9 cellular contexts compared by ENCODE assay signal in genomic region chr13:67416047-67416925, GRCh38.
DNase-seq lines count a peak whose midpoint lies in the region; ATAC-seq and TF ChIP-seq lines count a peak whose summit lies in the region.
"Had no signal": no experiment of that assay in that cellular context is flagged by ENCODE, and none has a peak within 500 bp of the region (broad histone marks: within the 10 kb centered on the region; RNA-seq: fewer than 3 reads in every experiment).

No MANE protein-coding gene starts in this region.

- H3K4me2 ChIP-seq in mesenchymal stem cell (ENCODE audit: low read length, poor library complexity, severe bottlenecking): no peak overlapping the region

- H3K79me1 ChIP-seq in mesenchymal stem cell (replicated peaks; ENCODE audit: low read length, poor library complexity, severe bottlenecking): no peaks in the 10 kb centered on the region

- no peak overlapping the region for H2BK5ac ChIP-seq in mesenchymal stem cell (ENCODE audit: low read depth, low read length, poor library complexity, severe bottlenecking)

- H3K18ac ChIP-seq in mesenchymal stem cell (ENCODE audit: low read depth in 1 of 2, low read length in 2 of 2): no peak overlapping the region

- no peak overlapping the region for H2AK5ac ChIP-seq in mesenchymal stem cell (ENCODE audit: low read length, severe bottlenecking)

- no peak overlapping the region for H3K27ac ChIP-seq in mesenchymal stem cell (ENCODE audit: low read length, poor library complexity, severe bottlenecking)

- H3K4me3 ChIP-seq in astrocyte of the cerebellum (ENCODE audit: low read depth, low read length) (no peak overlapping the region), mesenchymal stem cell (ENCODE audit: insufficient read depth in 1 of 2, low read depth in 1 of 2, low read length in 2 of 2) (no peak overlapping the region)

- H4K91ac ChIP-seq in mesenchymal stem cell (ENCODE audit: low read length): no peak overlapping the region

- ATAC-seq in HG03442 (IDR thresholded peaks at IDR 0.05; ENCODE audit: unreplicated experiment) (peak; percentile 80), GM18861 (IDR thresholded peaks at IDR 0.05; ENCODE audit: unreplicated experiment) (no peak)

- no peaks in the 10 kb centered on the region for H3K9me3 ChIP-seq in mesenchymal stem cell (ENCODE audit: control insufficient read depth, low read length)

- 51% methylated on average over 8 of the region's 9 CpGs for WGBS in mesenchymal stem cell

- no peaks in the 10 kb centered on the region for H3K4me1 ChIP-seq in mesenchymal stem cell (ENCODE audit: control insufficient read depth, insufficient read depth, low read depth, low read length)

- no peak overlapping the region for H2BK15ac ChIP-seq in mesenchymal stem cell (ENCODE audit: low read depth, poor library complexity, severe bottlenecking)

- DNase-seq in NCI-H2227 (lab: John Stamatoyannopoulos, UW; ENCODE audit: unreplicated experiment) (peak; percentile 4), NCI-H2227 treated with DMSO at 0.1 percent for 48 hours (lab: John Stamatoyannopoulos, UW) (no peak), astrocyte of the cerebellum (ENCODE audit: low read depth) (no peak), mesenchymal stem cell (peak; percentile 38), NCI-H1048 (lab: John Stamatoyannopoulos, UW) (no peak)
- no peak for DNase-seq in central memory CD4-positive, alpha-beta T cell
- DNase-seq: CD4-positive, CD25-positive, alpha-beta regulatory T cell had no signal

- H3K23ac ChIP-seq in mesenchymal stem cell (ENCODE audit: low read length in 2 of 2): no peak overlapping the region

- in situ Hi-C loops in astrocyte of the cerebellum (cut with HindIII; ENCODE audit: low sequenced_read_pairs): no loop called here

- no peak overlapping the region for H2BK12ac ChIP-seq in mesenchymal stem cell (ENCODE audit: low read length in 2 of 2)

- H4K8ac ChIP-seq in mesenchymal stem cell (ENCODE audit: low read length): no peak overlapping the region

- no peak overlapping the region for H2BK120ac ChIP-seq in mesenchymal stem cell (ENCODE audit: low read depth, low read length)

- H3K14ac ChIP-seq in mesenchymal stem cell (ENCODE audit: low read length in 2 of 2): no peak overlapping the region

- H3K4ac ChIP-seq in mesenchymal stem cell (ENCODE audit: low read depth in 1 of 2, low read length in 2 of 2): no peak overlapping the region

- H3K36me3 ChIP-seq in mesenchymal stem cell (ENCODE audit: control insufficient read depth in 1 of 2, insufficient read depth in 2 of 2, low read depth in 1 of 2, low read length in 2 of 2): no peaks in the 10 kb centered on the region

- TF ChIP-seq CTCF in astrocyte of the cerebellum (IDR thresholded peaks at IDR 0.05; ENCODE audit: low read depth, low read length, missing control alignments): peak; percentile 70

- no peak overlapping the region for H3K9ac ChIP-seq in mesenchymal stem cell (ENCODE audit: low read length)

- no peak overlapping the region for H2AFZ ChIP-seq in mesenchymal stem cell (ENCODE audit: low read depth, low read length)

- H3K27me3 ChIP-seq in mesenchymal stem cell (ENCODE audit: control insufficient read depth in 1 of 2, insufficient read depth in 1 of 2, low read length in 2 of 2): no peaks in the 10 kb centered on the region

Comparison
In these comparisons a context has a peak if more than half of its experiments do, and no peak if none do; other contexts are left out.
1. DNase-seq: peak in NCI-H2227 (single experiment) and mesenchymal stem cell (single experiment); none in NCI-H2227 treated with DMSO at 0.1 percent for 48 hours (single experiment), astrocyte of the cerebellum (single experiment), NCI-H1048 (single experiment) and central memory CD4-positive, alpha-beta T cell (single experiment).